In genomic region chr3:192899540-192899982, GRCh38 we compare ENCODE assay signal across 10 cellular contexts. TPM values are rescaled to one million over a fixed set of nuclear protein-coding genes. Genes with fewer than 3 reads are reported as not detected.
DNase-seq lines count a peak whose midpoint lies in the region; ATAC-seq, FAIRE-seq and TF ChIP-seq lines count a peak whose summit lies in the region.
"Had no signal": no experiment of that assay in that cellular context is flagged by ENCODE, and none has a peak within 500 bp of the region (broad histone marks: within the 10 kb centered on the region; RNA-seq: fewer than 3 reads in every experiment).

No MANE protein-coding gene starts in this region.

- no peak overlapping the region for H2BK15ac ChIP-seq in neuronal stem cell (ENCODE audit: low read length)

- H3K79me2 ChIP-seq in HCT116 (ENCODE audit: insufficient read depth, low read length) (no peaks in the 10 kb centered on the region; the same call in 1 of the 2 replicates), keratinocyte (ENCODE audit: control insufficient read depth, insufficient read depth, low read length) (peaks cover 67% of the 10 kb centered on the region)

- no TSS peak for BruUV-seq in HCT116 (replicated peaks; lab: Mats Ljungman, UMichigan)

- H2AK5ac ChIP-seq in neuronal stem cell (ENCODE audit: low read depth, low read length), result no peak overlapping the region

- CTCF ChIA-PET in HCT116 (lab: Charles Lee), result no interaction called here
- CTCF ChIA-PET in activated CD4-positive, alpha-beta memory T cell treated with anti-CD3 and anti-CD28 coated beads, Interleukin-2, amount 10 ng/mL, durations not matched to agents 7 days and 5 days (lab: Charles Lee), result interaction anchor here (0.7 to 4.3 kb wide), 8 partner anchors 8 to 86 kb away, joined by 3 to 22 read pairs (median 4); partner anchors contain the start of gene MB21D2

- FAIRE-seq in keratinocyte (lab: Jason Lieb, UNC), result peak; percentile 17

- H3K4me1 Mint-ChIP-seq in activated CD4-positive, alpha-beta memory T cell treated with anti-CD3 and anti-CD28 coated beads, Interleukin-2, amount 10 ng/mL, durations not matched to agents 7 days and 5 days, result peaks cover 78% of the 10 kb centered on the region

- H4K20me1 ChIP-seq in HCT116 (ENCODE audit: insufficient read depth), result no peaks in the 10 kb centered on the region
- no peaks in the 10 kb centered on the region for H4K20me1 ChIP-seq in keratinocyte (ENCODE audit: control insufficient read depth, extremely low read depth, insufficient read depth, low read length)

- TF ChIP-seq POLR2A in HCT116 (IDR thresholded peaks at IDR 0.05; ENCODE audit: borderline replicate concordance, extremely low read depth, insufficient read depth, insufficient read length), result no peak

- POLR2A ChIA-PET in HCT116 (lab: Charles Lee), result interaction anchor here (1.0 kb wide), 1 partner anchor 18 kb away, joined by 3 read pairs; the partner anchor contains the start of gene MB21D2
- POLR2A ChIA-PET in activated CD4-positive, alpha-beta memory T cell treated with anti-CD3 and anti-CD28 coated beads, Interleukin-2, amount 10 ng/mL, durations not matched to agents 7 days and 5 days (lab: Charles Lee), result interaction anchor here (0.8 to 15.3 kb wide), 11 partner anchors 8 to 1417 kb away, joined by 3 to 299 read pairs (median 5); partner anchors contain the start of gene MB21D2

- WGBS in neuronal stem cell (ENCODE audit: extremely low coverage in 2 of 2, insufficient read length in 2 of 2, insufficient replicate concordance in 1 of 2), 2 donors, result no CpG with 5 or more reads among the region's 3 CpGs

- no peak overlapping the region for H3K27ac ChIP-seq in HCT116 (ENCODE audit: low read depth, low read length)
- H3K27ac ChIP-seq in keratinocyte (ENCODE audit: control insufficient read depth, insufficient read depth, low read length), result peak overlapping the region; percentile 49
- no peak overlapping the region for H3K27ac ChIP-seq in upper lobe of right lung
- no peak overlapping the region for H3K27ac ChIP-seq in neuronal stem cell (replicated peaks; ENCODE audit: low read length)
- H3K27ac ChIP-seq: lower lobe of right lung had no signal

- H3K27me3 Mint-ChIP-seq in activated CD4-positive, alpha-beta memory T cell treated with anti-CD3 and anti-CD28 coated beads, Interleukin-2, amount 10 ng/mL, durations not matched to agents 7 days and 5 days, result peaks cover 2% of the 10 kb centered on the region

- H3K27me3 ChIP-seq in HCT116 (ENCODE audit: insufficient read depth, low read length) (no peaks in the 10 kb centered on the region), keratinocyte (ENCODE audit: control insufficient read depth, extremely low read depth, insufficient read depth, low read length) (no peaks in the 10 kb centered on the region), upper lobe of right lung (no peaks in the 10 kb centered on the region), neuronal stem cell (ENCODE audit: control insufficient read depth in 3 of 3, insufficient read depth in 3 of 3, low read depth in 1 of 3, low read length in 3 of 3) (no peaks in the 10 kb centered on the region)

- H3K79me1 ChIP-seq in neuronal stem cell (ENCODE audit: low read depth, low read length), result no peaks in the 10 kb centered on the region

- H3K4ac ChIP-seq in neuronal stem cell (ENCODE audit: low read length), result no peak overlapping the region

- intact Hi-C loops in HCT116 (cut with micrococcal nuclease), result no loop called here
- intact Hi-C loops in upper lobe of right lung (cut with DNase I), result no loop called here

- dilution Hi-C loops in keratinocyte (cut with MboI; ENCODE audit: extremely low pct_ligation_motif_present, low sequenced_read_pairs), result no loop called here

- H3K9ac ChIP-seq in HCT116 (ENCODE audit: low read length) (no peak overlapping the region), keratinocyte (ENCODE audit: control insufficient read depth, extremely low read depth, insufficient read depth, low read length) (no peak overlapping the region), neuronal stem cell (ENCODE audit: low read depth, low read length, poor library complexity) (no peak overlapping the region)

- H3K14ac ChIP-seq in neuronal stem cell (ENCODE audit: low read length), result no peak overlapping the region

- H4K8ac ChIP-seq in neuronal stem cell (ENCODE audit: low read depth, low read length), result no peak overlapping the region

- no peak overlapping the region for H3K23ac ChIP-seq in neuronal stem cell (ENCODE audit: low read depth, low read length, poor library complexity)

- H2BK120ac ChIP-seq in neuronal stem cell (ENCODE audit: low read depth, low read length), result no peak overlapping the region

- H3K36me3 ChIP-seq in HCT116 (ENCODE audit: control insufficient read depth in 1 of 2, insufficient read depth in 2 of 2, low read length in 2 of 2) (no peaks in the 10 kb centered on the region), keratinocyte (ENCODE audit: control insufficient read depth in 2 of 2, extremely low read depth in 1 of 2, insufficient read depth in 2 of 2, low read length in 2 of 2) (no peaks in the 10 kb centered on the region), upper lobe of right lung (no peaks in the 10 kb centered on the region), neuronal stem cell (replicated peaks in 1 of 2; ENCODE audit: control insufficient read depth in 2 of 2, insufficient read depth in 2 of 2, low read length in 2 of 2) (no peaks in the 10 kb centered on the region)
- H3K36me3 ChIP-seq: lower lobe of right lung had no signal

- H2AFZ ChIP-seq in HCT116 (ENCODE audit: low read depth, low read length, poor library complexity, severe bottlenecking) (no peak overlapping the region), keratinocyte (ENCODE audit: control insufficient read depth, low read length) (no peak overlapping the region), neuronal stem cell (ENCODE audit: low read length) (no peak overlapping the region)

- peaks cover 78% of the 10 kb centered on the region for H3K36me3 Mint-ChIP-seq in activated CD4-positive, alpha-beta memory T cell treated with anti-CD3 and anti-CD28 coated beads, Interleukin-2, amount 10 ng/mL, durations not matched to agents 7 days and 5 days (ENCODE audit: low read depth)

- no peak overlapping the region for H3K18ac ChIP-seq in neuronal stem cell (ENCODE audit: low read length)

- H3K4me1 ChIP-seq in HCT116 (ENCODE audit: control insufficient read depth in 1 of 2, insufficient read depth in 2 of 2, low read length in 2 of 2) (peaks cover 16 to 46% of the 10 kb centered on the region in 2 experiments), keratinocyte (ENCODE audit: control insufficient read depth, extremely low read depth, insufficient read depth, low read length) (peaks cover 32% of the 10 kb centered on the region), upper lobe of right lung (no peaks in the 10 kb centered on the region), neuronal stem cell (ENCODE audit: control insufficient read depth in 2 of 2, insufficient read depth in 1 of 2, low read depth in 1 of 2, low read length in 2 of 2) (peaks cover 0 to 2% of the 10 kb centered on the region in 2 donors)

- no peak overlapping the region for H3K4me3 Mint-ChIP-seq in activated CD4-positive, alpha-beta memory T cell treated with anti-CD3 and anti-CD28 coated beads, Interleukin-2, amount 10 ng/mL, durations not matched to agents 7 days and 5 days

- H3K27ac Mint-ChIP-seq in activated CD4-positive, alpha-beta memory T cell treated with anti-CD3 and anti-CD28 coated beads, Interleukin-2, amount 10 ng/mL, durations not matched to agents 7 days and 5 days, result peak overlapping the region; percentile 97

- H3K9me2 ChIP-seq in HCT116 (ENCODE audit: insufficient read depth), result no peaks in the 10 kb centered on the region

- DNase-seq in Caki2 (ENCODE audit: low read depth) (peak; percentile 66), HCT116 (ENCODE audit: low read depth, low spot score) (no peak), keratinocyte (ENCODE audit: low read depth, low spot score) (no peak), GM13976 (ENCODE audit: low spot score) (no peak), upper lobe of right lung (no peak), neuronal stem cell (ENCODE audit: low spot score) (no peak), GOT3 (lab: John Stamatoyannopoulos, UW) (no peak)
- DNase-seq in activated CD4-positive, alpha-beta memory T cell treated with anti-CD3 and anti-CD28 coated beads, Interleukin-2, amount 10 ng/mL, durations not matched to agents 7 days and 5 days, result no peak
- DNase-seq: effector CD8-positive, alpha-beta T cell had no signal

- no peak for ATAC-seq in HCT116
- no peak for ATAC-seq in upper lobe of right lung

- no peak for TF ChIP-seq RAD21 in HCT116 (IDR thresholded peaks at IDR 0.05; ENCODE audit: low read depth)

- no peak overlapping the region for H2BK12ac ChIP-seq in neuronal stem cell (ENCODE audit: low read length)

- H2BK5ac ChIP-seq in neuronal stem cell (ENCODE audit: low read length), result no peak overlapping the region

- RAD21 ChIA-PET in HCT116 (lab: Charles Lee; ENCODE audit: low non-redundant PET in 1 of 2, low total read pairs in 2 of 2, uncharacterized antibody in 2 of 2, unreplicated experiment in 2 of 2), result no interaction called here

- H3K9me3 Mint-ChIP-seq in activated CD4-positive, alpha-beta memory T cell treated with anti-CD3 and anti-CD28 coated beads, Interleukin-2, amount 10 ng/mL, durations not matched to agents 7 days and 5 days, result peaks cover 20% of the 10 kb centered on the region

- no peak overlapping the region for H4K91ac ChIP-seq in neuronal stem cell (ENCODE audit: low read depth, low read length, poor library complexity)

- peak overlapping the region; percentile 38; the same call in 1 of the 2 replicates for H3K4me2 ChIP-seq in HCT116 (ENCODE audit: low read length)
- H3K4me2 ChIP-seq in keratinocyte (ENCODE audit: control insufficient read depth, extremely low read depth, insufficient read depth, low read depth, low read length), result no peak overlapping the region
- H3K4me2 ChIP-seq in neuronal stem cell (ENCODE audit: insufficient read depth, low read length, poor library complexity, severe bottlenecking), result no peak overlapping the region

- in situ Hi-C loops in Caki2 (cut with HindIII; ENCODE audit: low pct_unique_long_range_greater_than_20kb, low sequenced_read_pairs), result loop anchor here (25.0 kb wide), 1 partner anchor 688 kb away; the partner anchor contains the start of gene OPA1
- in situ Hi-C loops in GM13976 (cut with MboI; ENCODE audit: low sequenced_read_pairs, unreplicated experiment), result no loop called here

- no peaks in the 10 kb centered on the region; a peak in 1 of 4 replicates for H3K9me3 ChIP-seq in HCT116 (ENCODE audit: control insufficient read depth in 1 of 2, insufficient read depth in 1 of 2, low read depth in 1 of 2, low read length in 2 of 2)
- peaks cover 2% of the 10 kb centered on the region for H3K9me3 ChIP-seq in keratinocyte (ENCODE audit: control insufficient read depth, low read depth, low read length)
- H3K9me3 ChIP-seq in upper lobe of right lung, result no peaks in the 10 kb centered on the region
- H3K9me3 ChIP-seq in neuronal stem cell (replicated peaks in 1 of 2; ENCODE audit: control insufficient read depth in 2 of 2, insufficient read depth in 1 of 2, low read depth in 1 of 2, low read length in 2 of 2), result peaks cover 0 to 11% of the 10 kb centered on the region in 2 donors
- H3K9me3 ChIP-seq: lower lobe of right lung had no signal

- H3K4me3 ChIP-seq in HCT116 (replicated peaks in 1 of 2; ENCODE audit: low read depth in 1 of 2, low read length in 2 of 2) (no peak overlapping the region), keratinocyte (ENCODE audit: control insufficient read depth in 2 of 3, extremely low read depth in 1 of 3, insufficient read depth in 2 of 3, low read depth in 1 of 3, low read length in 3 of 3) (no peak overlapping the region), upper lobe of right lung (no peak overlapping the region), neuronal stem cell (ENCODE audit: low read length in 2 of 2) (no peak overlapping the region)
- H3K4me3 ChIP-seq: lower lobe of right lung had no signal

- TF ChIP-seq CTCF in HCT116 (IDR thresholded peaks at IDR 0.05 in 2 of 3, conservative IDR thresholded peaks at IDR 0.05 in 1 of 3; ENCODE audit: borderline replicate concordance in 1 of 3, insufficient read depth in 1 of 3, low read depth in 2 of 3, low read length in 2 of 3) (no peak), keratinocyte (optimal IDR thresholded peaks at IDR 0.05 in 1 of 3, IDR thresholded peaks at IDR 0.05 in 1 of 3, conservative IDR thresholded peaks at IDR 0.05 in 1 of 3; ENCODE audit: extremely low read depth in 1 of 3, insufficient read depth in 2 of 3, low read length in 3 of 3) (no peak), GM13976 (IDR thresholded peaks at IDR 0.05; ENCODE audit: borderline replicate concordance, control extremely low read depth, extremely low read depth, insufficient read depth, missing control alignments) (no peak), upper lobe of right lung (IDR thresholded peaks at IDR 0.05) (no peak)

- H3K9me1 ChIP-seq in keratinocyte (ENCODE audit: control insufficient read depth, extremely low read depth, insufficient read depth, low read length), result no peaks in the 10 kb centered on the region

RNA-seq across cellular contexts. Expression of gene MB21D2, which starts 18.1 kb away (rescaled TPM):
- 3.3 and 9.2 TPM in 2 replicates for total RNA-seq in Caki2 (2014; rRNA removed; shearing (Covaris generic); ENCODE audit: low replicate concordance)
- total RNA-seq in HCT116 (2021; ENCODE audit: unreplicated experiment) (2.8 TPM), upper lobe of right lung (8.0 TPM)
- polyA plus RNA-seq in HCT116 (2012), result 1.2 and 1.4 TPM in 2 replicates
- total RNA-seq in activated CD4-positive, alpha-beta memory T cell treated with anti-CD3 and anti-CD28 coated beads, Interleukin-2, amount 10 ng/mL, durations not matched to agents 7 days and 5 days, result 10 to 100 TPM; 19.8 to 21.0 TPM
- 5.5 to 9.0 TPM (median 8.8 TPM) in 3 replicates for polyA plus RNA-seq in keratinocyte
- polyA plus RNA-seq in keratinocyte (2011; ENCODE audit: low read depth), result 0.84 TPM
- polyA plus RNA-seq in keratinocyte (2011; cell fraction: cytosol; rRNA removed), result 4.5 and 5.8 TPM in 2 replicates
- polyA plus RNA-seq in keratinocyte (2011; cell fraction: nucleus; rRNA removed), result 7.0 and 7.2 TPM in 2 replicates
- polyA plus RNA-seq in keratinocyte (2012; ENCODE audit: low replicate concordance), result 3.7 and 7.1 TPM in 2 replicates
- polyA minus RNA-seq in keratinocyte, result 10.9 to 13.4 TPM (median 12.3 TPM) in 3 replicates
- polyA minus RNA-seq in keratinocyte (2011; cell fraction: cytosol; rRNA and poly(A)+ RNA removed), result 7.5 TPM
- polyA minus RNA-seq in keratinocyte (2011; cell fraction: nucleus; rRNA and poly(A)+ RNA removed), result 6.9 and 11.7 TPM in 2 replicates
- polyA plus RNA-seq in neuronal stem cell (2013, experiment 1 of 2), result 4.0 TPM
- polyA plus RNA-seq in neuronal stem cell (2013, experiment 2 of 2), result 4.1 TPM
